ENCODE assay signal across 1 cellular context in genomic region chr1:182588460-182589396, GRCh38.
A peak's percentile ranks its signal among the peaks of the same experiment; 100 is the strongest.
TF ChIP-seq lines count a peak whose summit lies in the region.

Gene RNASEL (minus strand): TSS chr1:182589256. CDS start chr1:182586806, 2,450 bp downstream.

TF ChIP-seq in K562, 482 proteins besides CTCF, POLR2A, EP300 and RAD21 (continued from another document and continues in another):
- TF ChIP-seq BDP1 (IDR thresholded peaks at IDR 0.05; ENCODE audit: insufficient read depth, insufficient read length) (no peak), JUND (IDR thresholded peaks at IDR 0.05; ENCODE audit: borderline replicate concordance, low read depth, low read length) (peak; percentile 48), JUND (tag; IDR thresholded peaks at IDR 0.05; ENCODE audit: borderline replicate concordance, low read depth, low read length) (peak; percentile 7; the same call in 2 of the 3 replicates), BHLHE40 (IDR thresholded peaks at IDR 0.05; ENCODE audit: low read length) (no peak), ZNF586 (CRISPR knock-in tag; conservative IDR thresholded peaks at IDR 0.05) (no peak), E2F1 (CRISPR knock-in tag; IDR thresholded peaks at IDR 0.05) (no peak), NFIC (IDR thresholded peaks at IDR 0.05) (no peak), JUN (IDR thresholded peaks at IDR 0.05; ENCODE audit: borderline replicate concordance, low read depth, low read length) (no peak), JUN (CRISPR knock-in tag; IDR thresholded peaks at IDR 0.05; ENCODE audit: borderline replicate concordance) (no peak), BCLAF1 (IDR thresholded peaks at IDR 0.05; ENCODE audit: borderline replicate concordance in 1 of 2, control insufficient read depth in 1 of 2, low read depth in 2 of 2, low read length in 1 of 2) (no peak), EGR1 (conservative IDR thresholded peaks at IDR 0.05) (no peak), NR4A1 (CRISPR knock-in tag; IDR thresholded peaks at IDR 0.05) (0 out of 2 replicates have a peak, but pooled peaks have one; percentile 75), NR4A1 (tag; IDR thresholded peaks at IDR 0.05) (no peak), SNIP1 (IDR thresholded peaks at IDR 0.05; ENCODE audit: low read depth) (no peak), POU5F1 (IDR thresholded peaks at IDR 0.05; ENCODE audit: borderline replicate concordance, low read depth, low read length, partially characterized antibody) (no peak), NR2F6 (CRISPR knock-in tag; IDR thresholded peaks at IDR 0.05) (no peak), SPI1 (IDR thresholded peaks at IDR 0.05; ENCODE audit: borderline replicate concordance, low read depth, low read length) (peak; percentile 35; the same call in 1 of the 2 replicates), ZNF277 (CRISPR knock-in tag; IDR thresholded peaks at IDR 0.05; ENCODE audit: borderline replicate concordance) (no peak), GABPB2 (CRISPR knock-in tag; conservative IDR thresholded peaks at IDR 0.05) (no peak), CXXC5 (CRISPR knock-in tag; IDR thresholded peaks at IDR 0.05) (peak; percentile 38; the same call in 1 of the 2 replicates), PURB (CRISPR knock-in tag; IDR thresholded peaks at IDR 0.05; ENCODE audit: low read depth) (no peak), EP400 (IDR thresholded peaks at IDR 0.05) (peak; percentile 60), MAZ (CRISPR knock-in tag; conservative IDR thresholded peaks at IDR 0.05 in 1 of 2, IDR thresholded peaks at IDR 0.05 in 1 of 2) (peak; percentile 67 to 70), CEBPB (tag; IDR thresholded peaks at IDR 0.05) (peak; percentile 81), FOXA3 (CRISPR knock-in tag; conservative IDR thresholded peaks at IDR 0.05 in 1 of 2, IDR thresholded peaks at IDR 0.05 in 1 of 2) (no peak), ZBTB11 (CRISPR knock-in tag; IDR thresholded peaks at IDR 0.05) (0 out of 6 replicates have a peak, but pooled peaks of 1 of the 3 experiments have one; percentile 27), NELFE (IDR thresholded peaks at IDR 0.05; ENCODE audit: insufficient read depth, insufficient read length) (no peak), ETS2 (tag; IDR thresholded peaks at IDR 0.05; ENCODE audit: borderline replicate concordance, poor library complexity, severe bottlenecking) (no peak), YBX1 (IDR thresholded peaks at IDR 0.05) (no peak), NCOA6 (IDR thresholded peaks at IDR 0.05) (no peak), ZNF146 (CRISPR knock-in tag; IDR thresholded peaks at IDR 0.05; ENCODE audit: unreplicated experiment) (no peak), ELF4 (CRISPR knock-in tag; IDR thresholded peaks at IDR 0.05) (0 out of 2 replicates have a peak, but pooled peaks have one; percentile 63), PCBP2 (IDR thresholded peaks at IDR 0.05; ENCODE audit: low read depth, low read length, poor library complexity, severe bottlenecking) (no peak), NCOA1 (IDR thresholded peaks at IDR 0.05; ENCODE audit: low read depth) (0 out of 2 replicates have a peak, but pooled peaks have one; percentile 66), ZNF780A (CRISPR knock-in tag; IDR thresholded peaks at IDR 0.05) (no peak), PRDM10 (IDR thresholded peaks at IDR 0.05; ENCODE audit: partially characterized antibody) (no peak), SRSF7 (optimal IDR thresholded peaks at IDR 0.05; ENCODE audit: low read depth, low read length) (no peak), ATF7 (IDR thresholded peaks at IDR 0.05) (peak; percentile 69), CBX5 (IDR thresholded peaks at IDR 0.05; ENCODE audit: borderline replicate concordance, low read depth) (no peak), ZNF589 (CRISPR knock-in tag; IDR thresholded peaks at IDR 0.05; ENCODE audit: low read depth) (0 out of 2 replicates have a peak, but pooled peaks have one; percentile 57), ZNF224 (CRISPR knock-in tag; IDR thresholded peaks at IDR 0.05) (no peak), ZNF398 (CRISPR knock-in tag; IDR thresholded peaks at IDR 0.05) (no peak), NR2C2 (CRISPR knock-in tag; IDR thresholded peaks at IDR 0.05) (no peak), NR2C2 (tag; IDR thresholded peaks at IDR 0.05) (peak; percentile 81), CC2D1A (IDR thresholded peaks at IDR 0.05) (no peak), BRD4 (IDR thresholded peaks at IDR 0.05) (peak; percentile 36; the same call in 1 of the 2 replicates), TAF7 (tag; IDR thresholded peaks at IDR 0.05) (peak; percentile 71), FOXK1 (CRISPR knock-in tag; IDR thresholded peaks at IDR 0.05; ENCODE audit: borderline replicate concordance) (no peak), EWSR1 (IDR thresholded peaks at IDR 0.05; ENCODE audit: borderline replicate concordance, low read depth, partially characterized antibody) (no peak), MXD1 (CRISPR knock-in tag; IDR thresholded peaks at IDR 0.05; ENCODE audit: borderline replicate concordance, poor library complexity, severe bottlenecking) (no peak), SIN3A (IDR thresholded peaks at IDR 0.05; ENCODE audit: borderline replicate concordance in 2 of 2, control insufficient read depth in 1 of 2, low read depth in 2 of 2, low read length in 2 of 2) (no peak), E4F1 (CRISPR knock-in tag; IDR thresholded peaks at IDR 0.05; ENCODE audit: borderline replicate concordance) (no peak), KDM5B (IDR thresholded peaks at IDR 0.05; ENCODE audit: insufficient replicate concordance, low read depth, low read length) (peak; percentile 49)
